In the genomic region with DNA sequence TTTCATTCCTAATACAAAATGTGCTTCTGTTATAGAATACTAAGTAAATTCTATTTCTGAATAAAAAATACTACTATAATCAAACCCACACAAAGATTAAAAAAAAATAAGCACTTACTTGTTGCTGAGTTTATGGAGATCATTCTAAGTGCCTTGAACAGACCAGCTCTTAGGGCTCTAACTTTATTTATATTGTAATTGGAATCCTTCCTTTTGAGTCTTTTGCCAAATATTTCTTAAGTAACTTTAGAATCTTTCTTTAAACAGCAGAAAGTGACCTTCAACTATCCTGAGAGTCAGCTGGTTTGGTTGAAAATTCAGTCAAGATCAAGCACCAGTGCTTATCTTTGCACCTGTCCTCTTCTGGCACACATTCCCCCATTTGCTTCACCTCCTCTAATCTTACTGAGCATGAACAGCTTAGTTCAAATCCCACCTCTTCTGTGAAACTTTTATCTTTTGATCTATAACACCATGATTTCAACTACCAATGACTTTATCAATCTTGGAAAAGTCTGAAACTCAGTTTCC, we compare ENCODE assay signal across 1 cellular context.
TF ChIP-seq lines count a peak whose summit lies in the region.

No MANE protein-coding gene starts in this region.

TF ChIP-seq in SK-N-SH treated with all-trans-retinoic acid at 6 μM for 48 hours, 23 proteins besides CTCF, POLR2A, EP300 and RAD21 (continued from another document):
- TF ChIP-seq, protein P1, sequence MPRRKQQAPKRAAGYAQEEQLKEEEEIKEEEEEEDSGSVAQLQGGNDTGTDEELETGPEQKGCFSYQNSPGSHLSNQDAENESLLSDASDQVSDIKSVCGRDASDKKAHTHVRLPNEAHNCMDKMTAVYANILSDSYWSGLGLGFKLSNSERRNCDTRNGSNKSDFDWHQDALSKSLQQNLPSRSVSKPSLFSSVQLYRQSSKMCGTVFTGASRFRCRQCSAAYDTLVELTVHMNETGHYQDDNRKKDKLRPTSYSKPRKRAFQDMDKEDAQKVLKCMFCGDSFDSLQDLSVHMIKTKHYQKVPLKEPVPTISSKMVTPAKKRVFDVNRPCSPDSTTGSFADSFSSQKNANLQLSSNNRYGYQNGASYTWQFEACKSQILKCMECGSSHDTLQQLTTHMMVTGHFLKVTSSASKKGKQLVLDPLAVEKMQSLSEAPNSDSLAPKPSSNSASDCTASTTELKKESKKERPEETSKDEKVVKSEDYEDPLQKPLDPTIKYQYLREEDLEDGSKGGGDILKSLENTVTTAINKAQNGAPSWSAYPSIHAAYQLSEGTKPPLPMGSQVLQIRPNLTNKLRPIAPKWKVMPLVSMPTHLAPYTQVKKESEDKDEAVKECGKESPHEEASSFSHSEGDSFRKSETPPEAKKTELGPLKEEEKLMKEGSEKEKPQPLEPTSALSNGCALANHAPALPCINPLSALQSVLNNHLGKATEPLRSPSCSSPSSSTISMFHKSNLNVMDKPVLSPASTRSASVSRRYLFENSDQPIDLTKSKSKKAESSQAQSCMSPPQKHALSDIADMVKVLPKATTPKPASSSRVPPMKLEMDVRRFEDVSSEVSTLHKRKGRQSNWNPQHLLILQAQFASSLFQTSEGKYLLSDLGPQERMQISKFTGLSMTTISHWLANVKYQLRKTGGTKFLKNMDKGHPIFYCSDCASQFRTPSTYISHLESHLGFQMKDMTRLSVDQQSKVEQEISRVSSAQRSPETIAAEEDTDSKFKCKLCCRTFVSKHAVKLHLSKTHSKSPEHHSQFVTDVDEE (CRISPR knock-in tag; IDR thresholded peaks at IDR 0.05): no peak
- TF ChIP-seq, protein P2, sequence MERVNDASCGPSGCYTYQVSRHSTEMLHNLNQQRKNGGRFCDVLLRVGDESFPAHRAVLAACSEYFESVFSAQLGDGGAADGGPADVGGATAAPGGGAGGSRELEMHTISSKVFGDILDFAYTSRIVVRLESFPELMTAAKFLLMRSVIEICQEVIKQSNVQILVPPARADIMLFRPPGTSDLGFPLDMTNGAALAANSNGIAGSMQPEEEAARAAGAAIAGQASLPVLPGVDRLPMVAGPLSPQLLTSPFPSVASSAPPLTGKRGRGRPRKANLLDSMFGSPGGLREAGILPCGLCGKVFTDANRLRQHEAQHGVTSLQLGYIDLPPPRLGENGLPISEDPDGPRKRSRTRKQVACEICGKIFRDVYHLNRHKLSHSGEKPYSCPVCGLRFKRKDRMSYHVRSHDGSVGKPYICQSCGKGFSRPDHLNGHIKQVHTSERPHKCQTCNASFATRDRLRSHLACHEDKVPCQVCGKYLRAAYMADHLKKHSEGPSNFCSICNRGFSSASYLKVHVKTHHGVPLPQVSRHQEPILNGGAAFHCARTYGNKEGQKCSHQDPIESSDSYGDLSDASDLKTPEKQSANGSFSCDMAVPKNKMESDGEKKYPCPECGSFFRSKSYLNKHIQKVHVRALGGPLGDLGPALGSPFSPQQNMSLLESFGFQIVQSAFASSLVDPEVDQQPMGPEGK (CRISPR knock-in tag; IDR thresholded peaks at IDR 0.05; ENCODE audit: borderline replicate concordance): no peak
- TF ChIP-seq ESRRG (CRISPR knock-in tag; IDR thresholded peaks at IDR 0.05) (no peak), RARB (CRISPR knock-in tag; IDR thresholded peaks at IDR 0.05) (no peak), ZNF70 (CRISPR knock-in tag; IDR thresholded peaks at IDR 0.05) (no peak), ZNF8 (CRISPR knock-in tag; IDR thresholded peaks at IDR 0.05) (no peak), ZFP3 (CRISPR knock-in tag; IDR thresholded peaks at IDR 0.05) (no peak), CSDC2 (CRISPR knock-in tag; IDR thresholded peaks at IDR 0.05) (no peak), ARNTL (CRISPR knock-in tag; IDR thresholded peaks at IDR 0.05; ENCODE audit: borderline replicate concordance, low read depth) (no peak), ZFP30 (CRISPR knock-in tag; IDR thresholded peaks at IDR 0.05) (no peak), BACH2 (CRISPR knock-in tag; IDR thresholded peaks at IDR 0.05; ENCODE audit: borderline replicate concordance) (no peak), OSR1 (CRISPR knock-in tag; IDR thresholded peaks at IDR 0.05) (no peak)
- TF ChIP-seq, protein P3, sequence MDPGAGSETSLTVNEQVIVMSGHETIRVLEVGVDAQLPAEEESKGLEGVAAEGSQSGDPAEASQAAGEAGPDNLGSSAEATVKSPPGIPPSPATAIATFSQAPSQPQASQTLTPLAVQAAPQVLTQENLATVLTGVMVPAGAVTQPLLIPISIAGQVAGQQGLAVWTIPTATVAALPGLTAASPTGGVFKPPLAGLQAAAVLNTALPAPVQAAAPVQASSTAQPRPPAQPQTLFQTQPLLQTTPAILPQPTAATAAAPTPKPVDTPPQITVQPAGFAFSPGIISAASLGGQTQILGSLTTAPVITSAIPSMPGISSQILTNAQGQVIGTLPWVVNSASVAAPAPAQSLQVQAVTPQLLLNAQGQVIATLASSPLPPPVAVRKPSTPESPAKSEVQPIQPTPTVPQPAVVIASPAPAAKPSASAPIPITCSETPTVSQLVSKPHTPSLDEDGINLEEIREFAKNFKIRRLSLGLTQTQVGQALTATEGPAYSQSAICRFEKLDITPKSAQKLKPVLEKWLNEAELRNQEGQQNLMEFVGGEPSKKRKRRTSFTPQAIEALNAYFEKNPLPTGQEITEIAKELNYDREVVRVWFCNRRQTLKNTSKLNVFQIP (CRISPR knock-in tag; IDR thresholded peaks at IDR 0.05; ENCODE audit: borderline replicate concordance, low read depth): no peak
- TF ChIP-seq, protein P4, sequence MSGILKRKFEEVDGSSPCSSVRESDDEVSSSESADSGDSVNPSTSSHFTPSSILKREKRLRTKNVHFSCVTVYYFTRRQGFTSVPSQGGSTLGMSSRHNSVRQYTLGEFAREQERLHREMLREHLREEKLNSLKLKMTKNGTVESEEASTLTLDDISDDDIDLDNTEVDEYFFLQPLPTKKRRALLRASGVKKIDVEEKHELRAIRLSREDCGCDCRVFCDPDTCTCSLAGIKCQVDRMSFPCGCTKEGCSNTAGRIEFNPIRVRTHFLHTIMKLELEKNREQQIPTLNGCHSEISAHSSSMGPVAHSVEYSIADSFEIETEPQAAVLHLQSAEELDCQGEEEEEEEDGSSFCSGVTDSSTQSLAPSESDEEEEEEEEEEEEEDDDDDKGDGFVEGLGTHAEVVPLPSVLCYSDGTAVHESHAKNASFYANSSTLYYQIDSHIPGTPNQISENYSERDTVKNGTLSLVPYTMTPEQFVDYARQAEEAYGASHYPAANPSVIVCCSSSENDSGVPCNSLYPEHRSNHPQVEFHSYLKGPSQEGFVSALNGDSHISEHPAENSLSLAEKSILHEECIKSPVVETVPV (CRISPR knock-in tag; IDR thresholded peaks at IDR 0.05): no peak
